35 cellular contexts compared by ENCODE assay signal in genomic region chr11:68433541-68433940, GRCh38.
"Had no signal": no experiment of that assay in that cellular context is flagged by ENCODE, and none has a peak within 500 bp of the region (broad histone marks: within the 10 kb centered on the region; RNA-seq: fewer than 3 reads in every experiment).

No MANE protein-coding gene starts in this region.

- H3K27me3 ChIP-seq: adrenal gland, body of pancreas, breast epithelium, cardiac muscle cell, colonic mucosa, esophagus squamous epithelium, gastroesophageal sphincter, heart right ventricle had no signal

- H3K27ac Mint-ChIP-seq: activated CD4-positive, alpha-beta memory T cell treated with anti-CD3 and anti-CD28 coated beads for 36 hours; activated CD4-positive, alpha-beta T cell treated with anti-CD3 and anti-CD28 coated beads for 36 hours; activated CD4-positive, alpha-beta T cell treated with anti-CD3 and anti-CD28 coated beads, Interleukin-2, amount 10 ng/mL, durations not matched to agents 24 days and 14 days; activated CD8-positive, alpha-beta memory T cell treated with anti-CD3 and anti-CD28 coated beads, Interleukin-2, amount 10 ng/mL, durations not matched to agents 7 days and 5 days; activated CD8-positive, alpha-beta T cell treated with anti-CD3 and anti-CD28 coated beads, Interleukin-2, amount 10 ng/mL, durations not matched to agents 7 days and 5 days; activated naive CD4-positive, alpha-beta T cell treated with anti-CD3 and anti-CD28 coated beads for 36 hours; activated naive CD4-positive, alpha-beta T cell treated with anti-CD3 and anti-CD28 coated beads, Interleukin-2, amount 50 U/mL, for 24 hours; activated naive CD8-positive, alpha-beta T cell treated with anti-CD3 and anti-CD28 coated beads for 36 hours; activated naive CD8-positive, alpha-beta T cell treated with anti-CD3 and anti-CD28 coated beads, Interleukin-2, amount 50 U/mL, for 24 hours; activated T-helper 1 cell treated with anti-CD3 and anti-CD28 coated beads, Interleukin-12 subunit alpha, Interleukin-12 subunit beta, Interleukin-2, Interleukin-4 antibody, amounts not matched to agents 30 ng/mL and 10 ng/mL and 1 ng/mL, durations not matched to agents 14 hours and 24 hours and 36 hours; activated T-helper 2 cell treated with anti-CD3 and anti-CD28 coated beads, Interferon-gamma antibody, Interleukin-2, Interleukin-4, amounts not matched to agents 10 μg/mL and 5 μg/mL and 100 μg/mL, durations not matched to agents 14 hours and 24 hours and 36 hours; T-helper 17 cell had no signal

- H3K4me1 Mint-ChIP-seq: activated CD4-positive, alpha-beta T cell treated with anti-CD3 and anti-CD28 coated beads for 36 hours; activated naive CD4-positive, alpha-beta T cell treated with anti-CD3 and anti-CD28 coated beads, Interleukin-2, amount 50 U/mL, for 24 hours; activated naive CD8-positive, alpha-beta T cell treated with anti-CD3 and anti-CD28 coated beads for 36 hours; activated naive CD8-positive, alpha-beta T cell treated with anti-CD3 and anti-CD28 coated beads, Interleukin-2, amount 50 U/mL, for 24 hours; T-helper 17 cell had no signal

- H3K27me3 Mint-ChIP-seq: activated CD4-positive, alpha-beta memory T cell treated with anti-CD3 and anti-CD28 coated beads for 36 hours; activated CD4-positive, alpha-beta T cell treated with anti-CD3 and anti-CD28 coated beads for 36 hours; activated CD4-positive, alpha-beta T cell treated with anti-CD3 and anti-CD28 coated beads, Interleukin-2, amount 10 ng/mL, durations not matched to agents 24 days and 14 days; activated CD8-positive, alpha-beta memory T cell treated with anti-CD3 and anti-CD28 coated beads, Interleukin-2, amount 10 ng/mL, durations not matched to agents 7 days and 5 days; activated naive CD4-positive, alpha-beta T cell treated with anti-CD3 and anti-CD28 coated beads, Interleukin-2, amount 50 U/mL, for 24 hours; activated naive CD8-positive, alpha-beta T cell treated with anti-CD3 and anti-CD28 coated beads for 36 hours; activated naive CD8-positive, alpha-beta T cell treated with anti-CD3 and anti-CD28 coated beads, Interleukin-2, amount 50 U/mL, for 24 hours; T-helper 17 cell had no signal

- H3K4me3 Mint-ChIP-seq: activated CD4-positive, alpha-beta memory T cell treated with anti-CD3 and anti-CD28 coated beads for 36 hours; activated CD4-positive, alpha-beta T cell treated with anti-CD3 and anti-CD28 coated beads for 36 hours; activated CD4-positive, alpha-beta T cell treated with anti-CD3 and anti-CD28 coated beads, Interleukin-2, amount 10 ng/mL, durations not matched to agents 24 days and 14 days; activated CD8-positive, alpha-beta memory T cell treated with anti-CD3 and anti-CD28 coated beads, Interleukin-2, amount 10 ng/mL, durations not matched to agents 7 days and 5 days; activated CD8-positive, alpha-beta T cell treated with anti-CD3 and anti-CD28 coated beads, Interleukin-2, amount 10 ng/mL, durations not matched to agents 7 days and 5 days; activated naive CD4-positive, alpha-beta T cell treated with anti-CD3 and anti-CD28 coated beads for 36 hours; activated naive CD4-positive, alpha-beta T cell treated with anti-CD3 and anti-CD28 coated beads, Interleukin-2, amount 50 U/mL, for 24 hours; activated naive CD8-positive, alpha-beta T cell treated with anti-CD3 and anti-CD28 coated beads for 36 hours; activated naive CD8-positive, alpha-beta T cell treated with anti-CD3 and anti-CD28 coated beads, Interleukin-2, amount 50 U/mL, for 24 hours; activated T-helper 1 cell treated with anti-CD3 and anti-CD28 coated beads, Interleukin-12 subunit alpha, Interleukin-12 subunit beta, Interleukin-2, Interleukin-4 antibody, amounts not matched to agents 30 ng/mL and 10 ng/mL and 1 ng/mL, durations not matched to agents 14 hours and 24 hours and 36 hours; T-helper 17 cell had no signal

- H3K9me3 ChIP-seq: adrenal gland, colonic mucosa had no signal

- FAIRE-seq: endometrium, endothelial cell of umbilical vein had no signal

- H3K4me3 ChIP-seq: adrenal gland, body of pancreas, breast epithelium, cardiac muscle cell, colonic mucosa, esophagus squamous epithelium, gastroesophageal sphincter, heart right ventricle had no signal

- H3K4me1 ChIP-seq: body of pancreas, colonic mucosa had no signal

- DNase-seq: activated CD4-positive, alpha-beta memory T cell treated with anti-CD3 and anti-CD28 coated beads for 36 hours; activated CD4-positive, alpha-beta T cell treated with anti-CD3 and anti-CD28 coated beads for 36 hours; activated CD4-positive, alpha-beta T cell treated with anti-CD3 and anti-CD28 coated beads, Interleukin-2, amount 10 ng/mL, durations not matched to agents 24 days and 14 days; activated CD4-positive, CD25-positive, alpha-beta regulatory T cell; activated CD4-positive, CD25-positive, alpha-beta regulatory T cell treated with anti-CD3 and anti-CD28 coated beads, Interleukin-2, amount 50 U/mL, for 72 hours; activated CD8-positive, alpha-beta memory T cell treated with anti-CD3 and anti-CD28 coated beads, Interleukin-2, amount 10 ng/mL, durations not matched to agents 7 days and 5 days; activated CD8-positive, alpha-beta memory T cell treated with anti-CD3 and anti-CD28 coated beads, Interleukin-2, amount 50 U/mL, for 4 hours; activated CD8-positive, alpha-beta T cell treated with anti-CD3 and anti-CD28 coated beads, Interleukin-2, amount 10 ng/mL, durations not matched to agents 7 days and 5 days; activated effector memory CD4-positive, alpha-beta T cell treated with anti-CD3 and anti-CD28 coated beads, Interleukin-2, amount 50 U/mL, for 16 hours; activated naive CD4-positive, alpha-beta T cell treated with anti-CD3 and anti-CD28 coated beads for 36 hours; activated naive CD8-positive, alpha-beta T cell treated with anti-CD3 and anti-CD28 coated beads for 36 hours; activated naive CD8-positive, alpha-beta T cell treated with anti-CD3 and anti-CD28 coated beads, Interleukin-2, amount 50 U/mL, for 24 hours; activated T-cell treated with anti-CD3 and anti-CD28 coated beads, Interleukin-2, amount 50 U/mL, for 1 hour; activated T-cell treated with anti-CD3 and anti-CD28 coated beads, Interleukin-2, amount 50 U/mL, for 48 hours; adrenal gland; amygdala; aorta; body of pancreas; central memory CD4-positive, alpha-beta T cell; cerebellar nuclear complex; colonic mucosa; effector CD8-positive, alpha-beta T cell; esophagus squamous epithelium; foreskin melanocyte; T-helper 17 cell had no signal

- H3K9me3 Mint-ChIP-seq: activated naive CD4-positive, alpha-beta T cell treated with anti-CD3 and anti-CD28 coated beads, Interleukin-2, amount 50 U/mL, for 24 hours had no signal

- H3K27ac ChIP-seq: adrenal gland, body of pancreas, breast epithelium, colonic mucosa, epithelial cell of prostate, esophagus squamous epithelium, gastroesophageal sphincter had no signal

- ATAC-seq: activated CD4-positive, alpha-beta T cell treated with anti-CD3 and anti-CD28 coated beads for 36 hours; activated CD8-positive, alpha-beta memory T cell treated with anti-CD3 and anti-CD28 coated beads, Interleukin-2, amount 10 ng/mL, durations not matched to agents 7 days and 5 days; activated CD8-positive, alpha-beta T cell treated with anti-CD3 and anti-CD28 coated beads, Interleukin-2, amount 10 ng/mL, durations not matched to agents 7 days and 5 days; activated naive CD8-positive, alpha-beta T cell treated with anti-CD3 and anti-CD28 coated beads, Interleukin-2, amount 50 U/mL, for 24 hours; body of pancreas; gastroesophageal sphincter; T-helper 17 cell had no signal
